In the genomic region with DNA sequence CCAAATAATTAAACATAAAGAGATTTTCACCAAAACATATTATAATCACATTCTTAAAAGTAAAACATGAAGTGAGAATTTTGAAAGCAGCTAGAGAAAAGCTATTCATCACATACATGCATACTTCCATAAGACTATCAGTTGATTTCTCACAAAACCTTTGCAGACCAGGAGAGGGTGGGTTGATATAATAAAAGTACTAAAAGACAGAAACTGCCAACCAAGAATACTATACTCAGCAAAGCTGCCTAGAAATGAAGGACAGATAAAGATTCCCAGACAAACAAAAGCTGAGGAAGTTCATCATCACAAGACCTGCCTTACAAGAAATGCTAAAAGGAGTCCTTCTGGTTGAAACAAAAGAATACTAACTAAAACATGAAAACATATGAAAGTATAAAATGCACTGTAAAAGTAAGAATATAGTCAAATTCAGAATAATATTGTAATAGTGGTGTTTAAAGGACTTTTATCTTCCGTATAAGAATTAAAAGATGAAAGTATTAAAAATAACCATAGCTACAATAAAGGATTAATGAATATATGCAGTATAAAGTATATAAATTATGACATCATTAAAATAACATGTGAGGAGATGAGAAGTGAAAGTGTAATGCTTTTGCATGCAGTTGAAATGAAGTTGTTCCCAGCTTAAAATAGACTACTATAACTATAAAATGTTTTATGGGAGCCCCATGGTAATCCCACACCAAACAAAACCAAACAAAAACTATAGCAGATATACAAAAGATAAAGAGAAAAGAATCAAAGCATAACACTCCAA, we compare ENCODE assay signal across 34 cellular contexts.
"Had no signal": no experiment of that assay in that cellular context is flagged by ENCODE, and none has a peak within 500 bp of the region (broad histone marks: within the 10 kb centered on the region; RNA-seq: fewer than 3 reads in every experiment).

No MANE protein-coding gene starts in this region.

- H3K4me3 ChIP-seq: MG63 had no signal

- DNase-seq: Karpas-422, Kasumi-1, MG63, MM.1S, NCI-H1048, NCI-H1092, NCI-H1092 treated with DMSO at 0.1 percent for 48 hours, NCI-H1105, NCI-H1105 treated with DMSO at 0.1 percent for 48 hours, NCI-H1417, NCI-H1417 treated with DMSO at 0.1 percent for 48 hours, NCI-H1436, NCI-H1436 treated with DMSO at 0.1 percent for 48 hours, NCI-H146, NCI-H1694, NCI-H1694 treated with DMSO at 0.1 percent for 48 hours, NCI-H187, NCI-H187 treated with DMSO at 0.1 percent for 48 hours, NCI-H1930, NCI-H2029, NCI-H2029 treated with DMSO at 0.1 percent for 48 hours, NCI-H2081, NCI-H2081 treated with DMSO at 0.1 percent for 48 hours, NCI-H2107, NCI-H2171, NCI-H2171 treated with DMSO at 0.1 percent for 48 hours, NCI-H2227 treated with DMSO at 0.1 percent for 48 hours, NCI-H226, NCI-H345, NCI-H446, NCI-H446 treated with DMSO at 0.1 percent for 48 hours, NCI-H510A, NCI-H510A treated with DMSO at 0.1 percent for 48 hours, NCI-H524 had no signal

- H3K36me3 ChIP-seq: MG63 had no signal

- H3K27me3 ChIP-seq: MG63 had no signal
